15 cellular contexts compared by ENCODE assay signal in genomic region chr3:39415983-39416382, GRCh38. TPM values are rescaled to one million over a fixed set of nuclear protein-coding genes. Genes with fewer than 3 reads are reported as not detected.
A peak's percentile ranks its signal among the peaks of the same experiment; 100 is the strongest.
DNase-seq lines count a peak whose midpoint lies in the region; ATAC-seq and TF ChIP-seq lines count a peak whose summit lies in the region.
"Had no signal": no experiment of that assay in that cellular context is flagged by ENCODE, and none has a peak within 500 bp of the region (broad histone marks: within the 10 kb centered on the region; RNA-seq: fewer than 3 reads in every experiment).

No MANE protein-coding gene starts in this region.

- no TSS peak for BruUV-seq in Caco-2 (replicated peaks; lab: Mats Ljungman, UMichigan)

- H3K4me1 ChIP-seq in Caco-2, result peaks cover 6% of the 10 kb centered on the region; the same call in 1 of the 2 replicates

- POLR2A ChIA-PET in Caco-2 (lab: Charles Lee), result no interaction called here
- POLR2A ChIA-PET in activated CD8-positive, alpha-beta T cell treated with anti-CD3 and anti-CD28 coated beads, Interleukin-2, amount 10 ng/mL, durations not matched to agents 7 days and 5 days (lab: Charles Lee), result interaction anchor here (1.7 to 1.9 kb wide), 2 partner anchors 8 to 9 kb away, joined by 8 to 12 read pairs; partner anchors contain the start of gene RPSA
- POLR2A ChIA-PET in naive thymus-derived CD8-positive, alpha-beta T cell (lab: Charles Lee), result interaction anchor here (0.7 to 3.9 kb wide), 2 partner anchors 9 to 14 kb away, joined by 5 to 29 read pairs; partner anchors contain the start of gene RPSA

- TF ChIP-seq CTCF in Caco-2 (IDR thresholded peaks at IDR 0.05; ENCODE audit: insufficient read depth in 1 of 2, low read depth in 1 of 2, low read length in 1 of 2, severe bottlenecking in 1 of 2, unreplicated experiment in 1 of 2), result no peak
- no peak for TF ChIP-seq CTCF in chondrocyte (IDR thresholded peaks at IDR 0.05)

- no peak overlapping the region for H3K4me3 ChIP-seq in Caco-2 (ENCODE audit: low read depth, low read length)
- H3K4me3 ChIP-seq: heart right ventricle had no signal

- H3K36me3 Mint-ChIP-seq in Caco-2 (ENCODE audit: insufficient read depth, unreplicated experiment) (peaks cover 55% of the 10 kb centered on the region), chondrocyte (ENCODE audit: low read depth) (peaks cover 26% of the 10 kb centered on the region)
- peaks cover 42% of the 10 kb centered on the region for H3K36me3 Mint-ChIP-seq in activated CD8-positive, alpha-beta T cell treated with anti-CD3 and anti-CD28 coated beads, Interleukin-2, amount 10 ng/mL, durations not matched to agents 7 days and 5 days (ENCODE audit: low read depth)
- H3K36me3 Mint-ChIP-seq in naive thymus-derived CD8-positive, alpha-beta T cell, result peaks cover 5 to 42% (median 21%) of the 10 kb centered on the region in 3 donors

- H3K27ac Mint-ChIP-seq in Caco-2 (ENCODE audit: unreplicated experiment) (peak overlapping the region; percentile 39), chondrocyte (ENCODE audit: unreplicated experiment) (no peak overlapping the region)
- H3K27ac Mint-ChIP-seq in activated CD8-positive, alpha-beta T cell treated with anti-CD3 and anti-CD28 coated beads, Interleukin-2, amount 10 ng/mL, durations not matched to agents 7 days and 5 days, result peak overlapping the region; percentile 57
- H3K27ac Mint-ChIP-seq in naive thymus-derived CD8-positive, alpha-beta T cell, result peak overlapping the region in 6 of 10 donors; percentile 10 to 92 (median 54)

- H3K36me3 ChIP-seq in Caco-2 (ENCODE audit: control insufficient read depth, insufficient read depth, low read length), result peaks cover 4% of the 10 kb centered on the region

- peak; percentile 35 for ATAC-seq in activated CD8-positive, alpha-beta T cell treated with anti-CD3 and anti-CD28 coated beads, Interleukin-2, amount 10 ng/mL, durations not matched to agents 7 days and 5 days
- ATAC-seq in naive thymus-derived CD8-positive, alpha-beta T cell, result no peak

- intact Hi-C loops in Caco-2 (cut with micrococcal nuclease; ENCODE audit: unreplicated experiment), result loop anchor here (1.0 to 2.0 kb wide), 2 partner anchors 33 to 82 kb away; no protein-coding TSS in a partner anchor

- H3K9me3 Mint-ChIP-seq in Caco-2 (ENCODE audit: unreplicated experiment), result no peaks in the 10 kb centered on the region
- no peaks in the 10 kb centered on the region for H3K9me3 Mint-ChIP-seq in activated CD8-positive, alpha-beta T cell treated with anti-CD3 and anti-CD28 coated beads, Interleukin-2, amount 10 ng/mL, durations not matched to agents 7 days and 5 days (ENCODE audit: insufficient read depth)
- no peaks in the 10 kb centered on the region for H3K9me3 Mint-ChIP-seq in naive thymus-derived CD8-positive, alpha-beta T cell
- H3K9me3 Mint-ChIP-seq in chondrocyte (ENCODE audit: low read depth), result no peaks in the 10 kb centered on the region
- H3K9me3 Mint-ChIP-seq: CD8-positive, alpha-beta memory T cell had no signal

- no peaks in the 10 kb centered on the region for H3K27me3 Mint-ChIP-seq in Caco-2 (ENCODE audit: insufficient read depth, unreplicated experiment)
- H3K27me3 Mint-ChIP-seq in activated CD8-positive, alpha-beta T cell treated with anti-CD3 and anti-CD28 coated beads, Interleukin-2, amount 10 ng/mL, durations not matched to agents 7 days and 5 days (ENCODE audit: low read depth), result no peaks in the 10 kb centered on the region
- H3K27me3 Mint-ChIP-seq in naive thymus-derived CD8-positive, alpha-beta T cell, result peaks cover 0 to 4% (median 3%) of the 10 kb centered on the region in 5 donors
- no peaks in the 10 kb centered on the region for H3K27me3 Mint-ChIP-seq in chondrocyte (ENCODE audit: low read depth)

- H3K4me3 Mint-ChIP-seq in Caco-2 (ENCODE audit: unreplicated experiment) (no peak overlapping the region), chondrocyte (ENCODE audit: unreplicated experiment) (no peak overlapping the region)
- H3K4me3 Mint-ChIP-seq in activated CD8-positive, alpha-beta T cell treated with anti-CD3 and anti-CD28 coated beads, Interleukin-2, amount 10 ng/mL, durations not matched to agents 7 days and 5 days, result no peak overlapping the region
- H3K4me3 Mint-ChIP-seq in naive thymus-derived CD8-positive, alpha-beta T cell, result no peak overlapping the region
- H3K4me3 Mint-ChIP-seq: CD8-positive, alpha-beta memory T cell had no signal

- peaks cover 17% of the 10 kb centered on the region for H3K4me1 Mint-ChIP-seq in Caco-2 (ENCODE audit: low read depth, unreplicated experiment)
- peaks cover 16% of the 10 kb centered on the region for H3K4me1 Mint-ChIP-seq in activated CD8-positive, alpha-beta T cell treated with anti-CD3 and anti-CD28 coated beads, Interleukin-2, amount 10 ng/mL, durations not matched to agents 7 days and 5 days (ENCODE audit: low read depth)
- H3K4me1 Mint-ChIP-seq in naive thymus-derived CD8-positive, alpha-beta T cell, result peaks cover 15 to 23% (median 21%) of the 10 kb centered on the region in 4 donors
- H3K4me1 Mint-ChIP-seq in chondrocyte (ENCODE audit: low read depth), result no peaks in the 10 kb centered on the region

- peak; percentile 25 for TF ChIP-seq POLR2A in GM19099 (IDR thresholded peaks at IDR 0.05; ENCODE audit: extremely low read depth, insufficient read length, low read depth)

- DNase-seq in Caco-2 (peak in 1 of 2 experiments; percentile 26), DMS114 treated with DMSO at 0.1 percent for 48 hours (lab: John Stamatoyannopoulos, UW; ENCODE audit: unreplicated experiment) (no peak), inferior parietal cortex (ENCODE audit: extremely low spot score) (no peak), chondrocyte (ENCODE audit: low spot score) (no peak)
- no peak for DNase-seq in activated CD8-positive, alpha-beta T cell treated with anti-CD3 and anti-CD28 coated beads, Interleukin-2, amount 10 ng/mL, durations not matched to agents 7 days and 5 days
- DNase-seq in naive thymus-derived CD8-positive, alpha-beta T cell, result no peak
- DNase-seq: activated CD4-positive, alpha-beta T cell treated with anti-CD3 and anti-CD28 coated beads, Interleukin-2, amount 50 U/mL, for 1 hour; CD8-positive, alpha-beta memory T cell; erythroblast; heart right ventricle; KBM-7; left cardiac atrium; NCI-H1930; NCI-H748 treated with DMSO at 0.1 percent for 48 hours had no signal

- H3K27me3 ChIP-seq in Caco-2 (replicated peaks; ENCODE audit: control insufficient read depth, insufficient read depth, low read length), result no peaks in the 10 kb centered on the region
- H3K27me3 ChIP-seq: heart right ventricle had no signal

- H3K9me3 ChIP-seq in Caco-2, result no peaks in the 10 kb centered on the region
- H3K9me3 ChIP-seq: heart right ventricle had no signal

- CTCF ChIA-PET in Caco-2 (lab: Charles Lee), result interaction anchor here (0.6 kb wide), 1 partner anchor 38 kb away, joined by 3 read pairs; no protein-coding TSS in a partner anchor
- CTCF ChIA-PET in activated CD8-positive, alpha-beta T cell treated with anti-CD3 and anti-CD28 coated beads, Interleukin-2, amount 10 ng/mL, durations not matched to agents 7 days and 5 days (lab: Charles Lee), result interaction anchor here (1.2 to 3.7 kb wide), 5 partner anchors 10 to 128 kb away, joined by 3 to 18 read pairs (median 4); partner anchors contain the start of gene RPSA

RNA-seq across cellular contexts. Expression of gene RPSA, which starts 9.5 kb away (rescaled TPM):
- total RNA-seq in Caco-2 (2022), result 1,548 and 1,562 TPM in 2 replicates
- 1,000 to 10,000 TPM; 1,654 to 1,730 TPM for total RNA-seq in activated CD8-positive, alpha-beta T cell treated with anti-CD3 and anti-CD28 coated beads, Interleukin-2, amount 10 ng/mL, durations not matched to agents 7 days and 5 days
- 1,000 to 10,000 TPM; 1,560 to 1,579 TPM for total RNA-seq in naive thymus-derived CD8-positive, alpha-beta T cell
- 1,000 to 10,000 TPM; 1,242 to 1,388 (median 1,323) TPM for polyA plus RNA-seq in naive thymus-derived CD8-positive, alpha-beta T cell
- 714 to 870 TPM (median 723 TPM) in 3 replicates for total RNA-seq in chondrocyte

RNA-seq across cellular contexts. Expression of gene SLC25A38, which starts 32.8 kb away (rescaled TPM):
- total RNA-seq in Caco-2 (2022) (33.1 and 37.7 TPM in 2 replicates), chondrocyte (26.3 to 29.5 TPM (median 26.5 TPM) in 3 replicates)
- total RNA-seq in activated CD8-positive, alpha-beta T cell treated with anti-CD3 and anti-CD28 coated beads, Interleukin-2, amount 10 ng/mL, durations not matched to agents 7 days and 5 days, result 10 to 100 TPM; 40.2 to 42.4 TPM
- total RNA-seq in naive thymus-derived CD8-positive, alpha-beta T cell, result 10 to 100 TPM; 51.7 to 52.2 TPM
- polyA plus RNA-seq in naive thymus-derived CD8-positive, alpha-beta T cell, result 10 to 100 TPM; 34.2 to 53.4 (median 43.2) TPM

RNA-seq across cellular contexts. Expression of gene MOBP, which starts 51.5 kb away (rescaled TPM):
- total RNA-seq in Caco-2 (2022) (0.27 and 0.60 TPM in 2 replicates), chondrocyte (not detected in 3 replicates)
- total RNA-seq in activated CD8-positive, alpha-beta T cell treated with anti-CD3 and anti-CD28 coated beads, Interleukin-2, amount 10 ng/mL, durations not matched to agents 7 days and 5 days, result not detected
- total RNA-seq in naive thymus-derived CD8-positive, alpha-beta T cell, result not detected
- not detected for polyA plus RNA-seq in naive thymus-derived CD8-positive, alpha-beta T cell
- total RNA-seq: CD8-positive, alpha-beta memory T cell had no signal
- polyA plus RNA-seq: CD8-positive, alpha-beta memory T cell had no signal
